ENCODE assay signal across 16 cellular contexts in the genomic region with DNA sequence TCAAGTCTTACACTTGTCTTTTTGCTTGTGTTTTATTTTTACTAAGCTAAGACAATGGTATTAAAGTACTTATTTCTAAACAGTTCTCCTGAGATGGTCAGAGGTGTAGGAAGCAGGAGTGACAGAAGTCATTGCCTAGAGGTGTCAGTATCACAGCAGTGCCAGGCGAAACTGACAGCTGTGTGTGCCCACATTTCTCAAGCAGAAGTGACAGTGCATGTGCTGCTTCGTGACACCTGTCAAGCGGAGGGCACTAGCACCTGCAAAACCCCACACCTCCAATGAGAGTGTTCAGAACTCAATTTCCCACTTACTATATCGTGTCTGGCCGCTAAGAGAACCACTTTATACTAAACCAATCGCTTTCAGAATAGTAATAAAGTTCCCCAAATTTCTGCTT.
DNase-seq lines count a peak whose midpoint lies in the region; ATAC-seq, FAIRE-seq and TF ChIP-seq lines count a peak whose summit lies in the region.
"Had no signal": no experiment of that assay in that cellular context is flagged by ENCODE, and none has a peak within 500 bp of the region (broad histone marks: within the 10 kb centered on the region; RNA-seq: fewer than 3 reads in every experiment).

No MANE protein-coding gene starts in this region.

- no peak overlapping the region for H3K4ac ChIP-seq in mesenchymal stem cell (ENCODE audit: low read depth in 1 of 2, low read length in 2 of 2)

- WGBS in A549 (ENCODE audit: missing lambda C conversion rate) = 92% methylated on average over 6 of the region's 6 CpGs
- 95% methylated on average over 6 of the region's 6 CpGs for WGBS in mesenchymal stem cell

- no peak for TF ChIP-seq EP300 in A549 (IDR thresholded peaks at IDR 0.05)

- H3K27ac ChIP-seq in A549 (no peak overlapping the region), mesenchymal stem cell (ENCODE audit: low read length, poor library complexity, severe bottlenecking) (no peak overlapping the region)

- ATAC-seq in A549 = no peak
- ATAC-seq in HG02798 (IDR thresholded peaks at IDR 0.05; ENCODE audit: poor library complexity, unreplicated experiment) = peak; percentile 64
- no peak for ATAC-seq in HG02885 (IDR thresholded peaks at IDR 0.05; ENCODE audit: poor library complexity, unreplicated experiment)
- no peak for ATAC-seq in GM21423 (IDR thresholded peaks at IDR 0.05; ENCODE audit: unreplicated experiment)

- H2AFZ ChIP-seq in mesenchymal stem cell (ENCODE audit: low read depth, low read length) = no peak overlapping the region

- H3K18ac ChIP-seq in mesenchymal stem cell (ENCODE audit: low read depth in 1 of 2, low read length in 2 of 2) = no peak overlapping the region

- H3K14ac ChIP-seq in mesenchymal stem cell (ENCODE audit: low read length in 2 of 2) = peak overlapping the region in 1 of 2 experiments; percentile 95

- FAIRE-seq in A549 (lab: Jason Lieb, UNC) = peak; percentile 91
- FAIRE-seq: A204.1, GM12892, RCC 7860 had no signal

- H3K23ac ChIP-seq in mesenchymal stem cell (ENCODE audit: low read length in 2 of 2) = no peak overlapping the region

- no peak for TF ChIP-seq RAD21 in A549 (conservative IDR thresholded peaks at IDR 0.05 in 1 of 2, IDR thresholded peaks at IDR 0.05 in 1 of 2)

- no peak for DNase-seq in A549 (ENCODE audit: low read depth in 1 of 2, low spot score in 1 of 2)
- DNase-seq in RPMI8226 = peak; percentile 33
- no peak for DNase-seq in mesenchymal stem cell
- no peak for DNase-seq in COLO668 (lab: John Stamatoyannopoulos, UW; ENCODE audit: unreplicated experiment)
- DNase-seq in activated gamma-delta T cell treated with Interleukin-2 at 50 U/mL for 16 hours = no peak
- DNase-seq: Caco-2, H7, NCI-H2029, NCI-H226, NCI-H526 had no signal

- no peak overlapping the region for H2BK5ac ChIP-seq in mesenchymal stem cell (ENCODE audit: low read depth, low read length, poor library complexity, severe bottlenecking)

- H3K9ac ChIP-seq in mesenchymal stem cell (ENCODE audit: low read length) = no peak overlapping the region

- no peak overlapping the region for H2AK5ac ChIP-seq in mesenchymal stem cell (ENCODE audit: low read length, severe bottlenecking)

- H3K4me1 ChIP-seq in A549 (peaks cover 15% of the 10 kb centered on the region), mesenchymal stem cell (ENCODE audit: control insufficient read depth, insufficient read depth, low read depth, low read length) (peaks cover 10% of the 10 kb centered on the region)
- H3K4me1 ChIP-seq: Caco-2 had no signal

- H3K4me3 ChIP-seq in A549 (no peak overlapping the region), mesenchymal stem cell (ENCODE audit: insufficient read depth in 1 of 2, low read depth in 1 of 2, low read length in 2 of 2) (no peak overlapping the region)

- POLR2A ChIA-PET in A549 (lab: Yijun Ruan, JAX) = interaction anchor here (0.6 kb wide), 1 partner anchor 928 kb away, joined by 3 read pairs; no protein-coding TSS in a partner anchor

- H3K4me2 ChIP-seq in A549 (no peak overlapping the region), mesenchymal stem cell (ENCODE audit: low read length, poor library complexity, severe bottlenecking) (no peak overlapping the region)

- H2BK12ac ChIP-seq in mesenchymal stem cell (ENCODE audit: low read length in 2 of 2) = peak overlapping the region in 1 of 2 experiments; percentile 42

- no peak for TF ChIP-seq POLR2A in A549 (IDR thresholded peaks at IDR 0.05; ENCODE audit: low read length)

- H2BK120ac ChIP-seq in mesenchymal stem cell (ENCODE audit: low read depth, low read length) = no peak overlapping the region

- H3K9me3 ChIP-seq in A549 (no peaks in the 10 kb centered on the region), mesenchymal stem cell (ENCODE audit: control insufficient read depth, low read length) (no peaks in the 10 kb centered on the region)
- H3K9me3 ChIP-seq: Caco-2 had no signal

- no peaks in the 10 kb centered on the region for H3K27me3 ChIP-seq in mesenchymal stem cell (ENCODE audit: control insufficient read depth in 1 of 2, insufficient read depth in 1 of 2, low read length in 2 of 2)

- CTCF ChIA-PET in A549 (lab: Yijun Ruan, JAX) = interaction anchor here (1.1 to 2.5 kb wide), 7 partner anchors 8 to 48 kb away, joined by 3 to 9 read pairs (median 5); no protein-coding TSS in a partner anchor

- H2BK15ac ChIP-seq in mesenchymal stem cell (ENCODE audit: low read depth, poor library complexity, severe bottlenecking) = no peak overlapping the region

- H3K36me3 ChIP-seq in mesenchymal stem cell (ENCODE audit: control insufficient read depth in 1 of 2, insufficient read depth in 2 of 2, low read depth in 1 of 2, low read length in 2 of 2) = no peaks in the 10 kb centered on the region

- no peak overlapping the region for H4K8ac ChIP-seq in mesenchymal stem cell (ENCODE audit: low read length)

- H4K91ac ChIP-seq in mesenchymal stem cell (ENCODE audit: low read length) = peak overlapping the region; percentile 41

- no peak for TF ChIP-seq CTCF in A549 (IDR thresholded peaks at IDR 0.05)

- peaks cover 20% of the 10 kb centered on the region for H3K79me1 ChIP-seq in mesenchymal stem cell (replicated peaks; ENCODE audit: low read length, poor library complexity, severe bottlenecking)

TF ChIP-seq in A549, 52 proteins besides CTCF, POLR2A, EP300 and RAD21:
- TF ChIP-seq POLR2AphosphoS2 (conservative IDR thresholded peaks at IDR 0.05; ENCODE audit: low read length) (no peak), HOXB13 (CRISPR knock-in tag; IDR thresholded peaks at IDR 0.05; ENCODE audit: low read depth) (no peak), ZSCAN20 (CRISPR knock-in tag; IDR thresholded peaks at IDR 0.05) (no peak), NR3C1 (IDR thresholded peaks at IDR 0.05) (no peak), ZNF302 (CRISPR knock-in tag; IDR thresholded peaks at IDR 0.05) (no peak), SMC3 (IDR thresholded peaks at IDR 0.05) (no peak), NPAS2 (CRISPR knock-in tag; IDR thresholded peaks at IDR 0.05; ENCODE audit: borderline replicate concordance) (no peak), REST (IDR thresholded peaks at IDR 0.05) (no peak), MYC (IDR thresholded peaks at IDR 0.05; ENCODE audit: borderline replicate concordance, low read length) (no peak)
- TF ChIP-seq, protein P1, sequence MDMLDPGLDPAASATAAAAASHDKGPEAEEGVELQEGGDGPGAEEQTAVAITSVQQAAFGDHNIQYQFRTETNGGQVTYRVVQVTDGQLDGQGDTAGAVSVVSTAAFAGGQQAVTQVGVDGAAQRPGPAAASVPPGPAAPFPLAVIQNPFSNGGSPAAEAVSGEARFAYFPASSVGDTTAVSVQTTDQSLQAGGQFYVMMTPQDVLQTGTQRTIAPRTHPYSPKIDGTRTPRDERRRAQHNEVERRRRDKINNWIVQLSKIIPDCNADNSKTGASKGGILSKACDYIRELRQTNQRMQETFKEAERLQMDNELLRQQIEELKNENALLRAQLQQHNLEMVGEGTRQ (IDR thresholded peaks at IDR 0.05) = no peak
- TF ChIP-seq, protein P2, sequence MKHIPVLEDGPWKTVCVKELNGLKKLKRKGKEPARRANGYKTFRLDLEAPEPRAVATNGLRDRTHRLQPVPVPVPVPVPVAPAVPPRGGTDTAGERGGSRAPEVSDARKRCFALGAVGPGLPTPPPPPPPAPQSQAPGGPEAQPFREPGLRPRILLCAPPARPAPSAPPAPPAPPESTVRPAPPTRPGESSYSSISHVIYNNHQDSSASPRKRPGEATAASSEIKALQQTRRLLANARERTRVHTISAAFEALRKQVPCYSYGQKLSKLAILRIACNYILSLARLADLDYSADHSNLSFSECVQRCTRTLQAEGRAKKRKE (CRISPR knock-in tag; IDR thresholded peaks at IDR 0.05; ENCODE audit: low read depth) = no peak
